17 cellular contexts compared by ENCODE assay signal in the genomic region with DNA sequence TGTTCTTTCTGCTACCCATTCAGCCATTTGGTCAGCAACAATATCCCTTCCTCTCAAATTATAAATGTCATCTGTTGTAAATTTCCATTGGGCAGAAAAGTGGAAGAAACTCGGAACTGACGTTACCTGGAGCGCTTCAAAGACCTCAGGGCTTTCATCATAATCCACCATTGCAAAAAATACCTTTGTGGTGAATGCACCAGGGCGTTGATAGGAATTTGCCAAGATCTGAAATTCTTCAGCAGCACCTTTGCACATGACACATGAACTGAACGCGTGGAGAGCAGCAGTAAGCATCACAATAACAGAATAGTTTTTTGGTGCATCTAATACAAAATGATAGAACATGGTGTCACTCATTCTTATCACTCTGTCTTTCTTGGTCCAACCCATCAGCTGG. TPM values are rescaled to one million over a fixed set of nuclear protein-coding genes. Genes with fewer than 3 reads are reported as not detected.
"Had no signal": no experiment of that assay in that cellular context is flagged by ENCODE, and none has a peak within 500 bp of the region (broad histone marks: within the 10 kb centered on the region; RNA-seq: fewer than 3 reads in every experiment).

No MANE protein-coding gene starts in this region.

- DNase-seq: cerebellar nuclear complex; effector memory CD8-positive, alpha-beta T cell; esophagus squamous epithelium; foreskin fibroblast; left colon; left ventricle myocardium superior; mesendoderm; naive B cell; right cardiac atrium; small intestine; stimulated activated CD4-positive, alpha-beta T cell treated with anti-CD3 and anti-CD28 coated beads, Interleukin-2, amount 100 ng/mL, for 48 hours; stimulated activated naive CD8-positive, alpha-beta T cell treated with anti-CD3 and anti-CD28 coated beads, Interleukin-15, Interleukin-2, amounts not matched to agents 100 U/mL and 50 U/mL, for 24 hours; thyroid gland had no signal

- H3K27ac ChIP-seq: esophagus squamous epithelium, suprapubic skin, thyroid gland had no signal

- H3K4me3 ChIP-seq: esophagus squamous epithelium, lung, suprapubic skin, thyroid gland had no signal

- ATAC-seq: effector memory CD8-positive, alpha-beta T cell; left colon; left ventricle myocardium superior; right cardiac atrium; stimulated activated naive CD8-positive, alpha-beta T cell treated with anti-CD3 and anti-CD28 coated beads, Interleukin-15, Interleukin-2, amounts not matched to agents 100 U/mL and 50 U/mL, for 24 hours had no signal

- H3K9me3 ChIP-seq: esophagus squamous epithelium, suprapubic skin, thyroid gland had no signal

- H3K36me3 ChIP-seq: esophagus squamous epithelium, suprapubic skin, thyroid gland had no signal

- H3K27me3 ChIP-seq: suprapubic skin, thyroid gland had no signal

RNA-seq across cellular contexts. Expression of a gene that starts 3.1 kb away (rescaled TPM):
- total RNA-seq: esophagus squamous epithelium, left colon, left ventricle myocardium superior, posterior vena cava, ureter had no signal
